ENCODE assay signal across 21 cellular contexts in genomic region chr10:125816548-125816947, GRCh38. TPM values are rescaled to one million over a fixed set of nuclear protein-coding genes. Genes with fewer than 3 reads are reported as not detected.
"Had no signal": no experiment of that assay in that cellular context is flagged by ENCODE, and none has a peak within 500 bp of the region (broad histone marks: within the 10 kb centered on the region; RNA-seq: fewer than 3 reads in every experiment).

No MANE protein-coding gene starts in this region.

- DNase-seq: KBM-7, MG63, NCI-H1092 treated with DMSO at 0.1 percent for 48 hours, NCI-H1436 treated with DMSO at 0.1 percent for 48 hours, NCI-H1694, NCI-H187 treated with DMSO at 0.1 percent for 48 hours, NCI-H2081, NCI-H2171, NCI-H226, NCI-H446, NCI-H510A, NCI-H524 treated with DMSO at 0.1 percent for 48 hours, NCI-H82, Right ventricle myocardium superior, RPMI8226, SIG-M5 had no signal

- H3K4me3 ChIP-seq: MG63, SJSA1, SK-N-MC had no signal

- H3K27ac Mint-ChIP-seq: IgD-negative memory B cell had no signal

- FAIRE-seq: RCC 7860 had no signal

- H3K9me3 ChIP-seq: MG63, SJSA1 had no signal

- H3K27me3 Mint-ChIP-seq: IgD-negative memory B cell had no signal

- H3K4me1 ChIP-seq: SJSA1 had no signal

- H3K27ac ChIP-seq: SJSA1, SK-N-MC had no signal

- H3K27me3 ChIP-seq: MG63, SJSA1 had no signal

- H3K9me3 Mint-ChIP-seq: IgD-negative memory B cell had no signal

- H3K4me3 Mint-ChIP-seq: IgD-negative memory B cell had no signal

RNA-seq across cellular contexts. Expression of gene MMP21, which starts 40.9 kb away (rescaled TPM):
- total RNA-seq: HT1080, Right ventricle myocardium superior, SJSA1 had no signal
- polyA plus RNA-seq: IgD-negative memory B cell had no signal
